In genomic region chr1:26012862-26013261, GRCh38 we compare ENCODE assay signal across 20 cellular contexts. TPM values are rescaled to one million over a fixed set of nuclear protein-coding genes. Genes with fewer than 3 reads are reported as not detected.
"Had no signal": no experiment of that assay in that cellular context is flagged by ENCODE, and none has a peak within 500 bp of the region (broad histone marks: within the 10 kb centered on the region; RNA-seq: fewer than 3 reads in every experiment).

No MANE protein-coding gene starts in this region.

- H2AFZ ChIP-seq: hepatocyte had no signal

- H3K9me3 ChIP-seq: psoas muscle had no signal

- H3K36me3 ChIP-seq: brain microvascular endothelial cell, WERI-Rb-1 had no signal

- H3K79me2 ChIP-seq: hepatocyte had no signal

- H3K27me3 ChIP-seq: brain microvascular endothelial cell, hepatocyte had no signal

- H3K4me3 ChIP-seq: hepatocyte, psoas muscle had no signal

- H3K4me2 ChIP-seq: hepatocyte had no signal

- DNase-seq: activated CD4-positive, alpha-beta memory T cell treated with anti-CD3 and anti-CD28 coated beads, Interleukin-2, amount 10 ng/mL, durations not matched to agents 7 days and 5 days; activated CD4-positive, alpha-beta T cell treated with anti-CD3 and anti-CD28 coated beads for 36 hours; activated gamma-delta T cell; activated naive CD8-positive, alpha-beta T cell treated with anti-CD3 and anti-CD28 coated beads for 36 hours; activated T-cell treated with anti-CD3 and anti-CD28 coated beads, Interleukin-2, amount 50 U/mL, for 48 hours; brain microvascular endothelial cell; cerebellar nuclear complex; dermis blood vessel endothelial cell; endodermal cell; psoas muscle; stimulated activated CD4-positive, alpha-beta T cell treated with anti-CD3 and anti-CD28 coated beads, Interleukin-12 subunit alpha, Interleukin-12 subunit beta, amount 100 ng/mL, for 4 hours; stimulated activated naive CD4-positive, alpha-beta T cell; T1000; trophoblast cell; WERI-Rb-1 had no signal

- H3K27ac ChIP-seq: brain microvascular endothelial cell, hepatocyte, psoas muscle, WERI-Rb-1 had no signal

RNA-seq across cellular contexts. Expression of gene EXTL1, which starts 8.7 kb away (rescaled TPM):
- total RNA-seq: activated CD4-positive, alpha-beta memory T cell treated with anti-CD3 and anti-CD28 coated beads, Interleukin-2, amount 10 ng/mL, durations not matched to agents 7 days and 5 days; activated CD4-positive, alpha-beta T cell treated with anti-CD3 and anti-CD28 coated beads for 36 hours; activated naive CD8-positive, alpha-beta T cell treated with anti-CD3 and anti-CD28 coated beads for 36 hours; dermis blood vessel endothelial cell had no signal
- polyA plus RNA-seq: naive thymus-derived CD8-positive, alpha-beta T cell had no signal

RNA-seq across cellular contexts. Expression of gene SLC30A2, which starts 33.1 kb away (rescaled TPM):
- total RNA-seq: activated CD4-positive, alpha-beta memory T cell treated with anti-CD3 and anti-CD28 coated beads, Interleukin-2, amount 10 ng/mL, durations not matched to agents 7 days and 5 days; activated CD4-positive, alpha-beta T cell treated with anti-CD3 and anti-CD28 coated beads for 36 hours; activated naive CD8-positive, alpha-beta T cell treated with anti-CD3 and anti-CD28 coated beads for 36 hours; dermis blood vessel endothelial cell; endodermal cell; lung microvascular endothelial cell; mononuclear cell; naive thymus-derived CD8-positive, alpha-beta T cell; sciatic nerve had no signal

RNA-seq across cellular contexts. Expression of gene TRIM63, which starts 54.6 kb away (rescaled TPM):
- total RNA-seq: activated CD4-positive, alpha-beta T cell treated with anti-CD3 and anti-CD28 coated beads for 36 hours; activated naive CD8-positive, alpha-beta T cell treated with anti-CD3 and anti-CD28 coated beads for 36 hours; dermis blood vessel endothelial cell; endodermal cell; lung microvascular endothelial cell; mononuclear cell; naive thymus-derived CD8-positive, alpha-beta T cell had no signal
- polyA plus RNA-seq: naive thymus-derived CD8-positive, alpha-beta T cell had no signal
